In genomic region chr2:98084151-98084868, GRCh38 we compare ENCODE assay signal across 36 cellular contexts. TPM values are rescaled to one million over a fixed set of nuclear protein-coding genes. Genes with fewer than 3 reads are reported as not detected.
DNase-seq lines count a peak whose midpoint lies in the region; ATAC-seq and TF ChIP-seq lines count a peak whose summit lies in the region.
"Had no signal": no experiment of that assay in that cellular context is flagged by ENCODE, and none has a peak within 500 bp of the region (broad histone marks: within the 10 kb centered on the region; RNA-seq: fewer than 3 reads in every experiment).

No MANE protein-coding gene starts in this region.

- H3K27ac ChIP-seq in Peyer's patch (peak overlapping the region in 3 of 4 donors; percentile 68 to 87 (median 76)), WERI-Rb-1 (no peak overlapping the region), prostate gland (no peak overlapping the region)
- H3K27ac ChIP-seq: gastroesophageal sphincter, KMS-11, neural progenitor cell, parathyroid adenoma had no signal

- no peaks in the 10 kb centered on the region for H3K27me3 ChIP-seq in Peyer's patch
- no peaks in the 10 kb centered on the region for H3K27me3 ChIP-seq in WERI-Rb-1 (ENCODE audit: insufficient read depth, low read depth, severe bottlenecking)
- H3K27me3 ChIP-seq in prostate gland (replicated peaks; ENCODE audit: insufficient read depth): no peaks in the 10 kb centered on the region
- H3K27me3 ChIP-seq: gastroesophageal sphincter had no signal

- H3K36me3 ChIP-seq in Peyer's patch: no peaks in the 10 kb centered on the region
- no peaks in the 10 kb centered on the region for H3K36me3 ChIP-seq in WERI-Rb-1
- no peaks in the 10 kb centered on the region for H3K36me3 ChIP-seq in prostate gland
- H3K36me3 ChIP-seq: gastroesophageal sphincter, MG63, neural progenitor cell had no signal

- H3K27me3 Mint-ChIP-seq in natural killer cell (ENCODE audit: low read depth in 2 of 2) (peaks cover 39 to 55% of the 10 kb centered on the region in 2 donors), type B pancreatic cell (peaks cover 52% of the 10 kb centered on the region), nephron progenitor cell (ENCODE audit: low read depth, poor library complexity) (peaks cover 52% of the 10 kb centered on the region)
- peaks cover 32 to 52% of the 10 kb centered on the region in 2 donors for H3K27me3 Mint-ChIP-seq in natural killer cell treated with Interleukin-12 subunit alpha and Interleukin-12 subunit beta and Interleukin-15 and Interleukin-18, amount 100 ng/mL, for 72 hours

- TF ChIP-seq CTCF in natural killer cell (IDR thresholded peaks at IDR 0.05) (no peak), Peyer's patch (IDR thresholded peaks at IDR 0.05) (no peak), type B pancreatic cell (conservative IDR thresholded peaks at IDR 0.05) (no peak), nephron progenitor cell (IDR thresholded peaks at IDR 0.05) (no peak), WERI-Rb-1 (IDR thresholded peaks at IDR 0.05; ENCODE audit: low read depth, low read length) (no peak), prostate gland (IDR thresholded peaks at IDR 0.05) (no peak)

- H3K27ac Mint-ChIP-seq in natural killer cell: no peak overlapping the region
- H3K27ac Mint-ChIP-seq in natural killer cell treated with Interleukin-12 subunit alpha and Interleukin-12 subunit beta and Interleukin-15 and Interleukin-18, amount 100 ng/mL, for 72 hours: no peak overlapping the region
- H3K27ac Mint-ChIP-seq in type B pancreatic cell: peak overlapping the region; percentile 43
- no peak overlapping the region for H3K27ac Mint-ChIP-seq in nephron progenitor cell
- H3K27ac Mint-ChIP-seq: activated naive CD4-positive, alpha-beta T cell treated with anti-CD3 and anti-CD28 coated beads, Interleukin-2, amount 50 U/mL, for 72 hours; CD4-positive, alpha-beta memory T cell; neural progenitor cell; stimulated activated naive CD8-positive, alpha-beta T cell treated with anti-CD3 and anti-CD28 coated beads, Interleukin-15, amount 100 ng/mL, for 72 hours; T-helper 2 cell treated with Interferon-gamma antibody and Interleukin-4, amounts not matched to agents 5 μg/mL and 100 μg/mL, for 36 hours had no signal

- ATAC-seq in natural killer cell (no peak), left lobe of liver (peak; percentile 8)
- ATAC-seq in natural killer cell treated with Interleukin-12 subunit alpha and Interleukin-12 subunit beta and Interleukin-15 and Interleukin-18, amount 100 ng/mL, for 72 hours: no peak
- ATAC-seq: activated naive CD4-positive, alpha-beta T cell treated with anti-CD3 and anti-CD28 coated beads, Interleukin-2, amount 50 U/mL, for 72 hours; gastroesophageal sphincter; sciatic nerve; stimulated activated naive CD8-positive, alpha-beta T cell treated with anti-CD3 and anti-CD28 coated beads, Interleukin-15, amount 100 ng/mL, for 72 hours had no signal

- H3K9me3 ChIP-seq in Peyer's patch (no peaks in the 10 kb centered on the region), WERI-Rb-1 (ENCODE audit: severe bottlenecking) (no peaks in the 10 kb centered on the region), prostate gland (no peaks in the 10 kb centered on the region)
- H3K9me3 ChIP-seq: gastroesophageal sphincter, MG63, SK-N-SH had no signal

- WGBS in prostate gland: 48% methylated on average over 5 of the region's 5 CpGs

- intact Hi-C loops in natural killer cell (cut with micrococcal nuclease) (no loop called here), prostate gland (cut with DNase I) (no loop called here)

- H3K4me3 ChIP-seq in Peyer's patch (no peak overlapping the region), WERI-Rb-1 (ENCODE audit: low read depth, low read length) (no peak overlapping the region), prostate gland (no peak overlapping the region)
- H3K4me3 ChIP-seq: gastroesophageal sphincter, lung, MG63, neural progenitor cell had no signal

- TF ChIP-seq POLR2A in Peyer's patch (IDR thresholded peaks at IDR 0.05): no peak
- no peak for TF ChIP-seq POLR2A in prostate gland (IDR thresholded peaks at IDR 0.05)

- H3K36me3 Mint-ChIP-seq in natural killer cell: no peaks in the 10 kb centered on the region
- H3K36me3 Mint-ChIP-seq in natural killer cell treated with Interleukin-12 subunit alpha and Interleukin-12 subunit beta and Interleukin-15 and Interleukin-18, amount 100 ng/mL, for 72 hours: peaks cover 4% of the 10 kb centered on the region
- no peaks in the 10 kb centered on the region for H3K36me3 Mint-ChIP-seq in type B pancreatic cell
- H3K36me3 Mint-ChIP-seq in nephron progenitor cell (ENCODE audit: low read depth): no peaks in the 10 kb centered on the region
- H3K36me3 Mint-ChIP-seq: CD4-positive, alpha-beta memory T cell; neural progenitor cell had no signal

- H3K4me1 ChIP-seq in Peyer's patch (peaks cover 2 to 14% (median 8%) of the 10 kb centered on the region in 4 donors), prostate gland (replicated peaks) (no peaks in the 10 kb centered on the region)
- H3K4me1 ChIP-seq: neural progenitor cell, parathyroid adenoma had no signal

- H3K9me3 Mint-ChIP-seq in natural killer cell (no peaks in the 10 kb centered on the region), type B pancreatic cell (no peaks in the 10 kb centered on the region), nephron progenitor cell (no peaks in the 10 kb centered on the region)
- no peaks in the 10 kb centered on the region for H3K9me3 Mint-ChIP-seq in natural killer cell treated with Interleukin-12 subunit alpha and Interleukin-12 subunit beta and Interleukin-15 and Interleukin-18, amount 100 ng/mL, for 72 hours
- H3K9me3 Mint-ChIP-seq: neural progenitor cell; T-helper 2 cell treated with Interferon-gamma antibody and Interleukin-4, amounts not matched to agents 5 μg/mL and 100 μg/mL, for 36 hours had no signal

- DNase-seq in natural killer cell (no peak), Peyer's patch (no peak), left lobe of liver (ENCODE audit: low spot score) (no peak), type B pancreatic cell (ENCODE audit: extremely low spot score, unreplicated experiment) (no peak), nephron progenitor cell (no peak), WERI-Rb-1 (no peak), prostate gland (ENCODE audit: low spot score) (no peak)
- no peak for DNase-seq in natural killer cell treated with Interleukin-12 subunit alpha and Interleukin-12 subunit beta and Interleukin-15 and Interleukin-18, amount 100 ng/mL, for 72 hours (ENCODE audit: low spot score)
- DNase-seq: activated CD4-positive, alpha-beta T cell treated with anti-CD3 and anti-CD28 coated beads for 4 hours; activated CD8-positive, alpha-beta memory T cell treated with anti-CD3 and anti-CD28 coated beads for 24 hours; activated T-cell treated with anti-CD3 and anti-CD28 coated beads for 4 hours; CD4-positive, alpha-beta memory T cell; H7; MG63; NCI-H1436 treated with DMSO at 0.1 percent for 48 hours; NCI-H2081 treated with DMSO at 0.1 percent for 48 hours; NCI-H2227 treated with DMSO at 0.1 percent for 48 hours; NCI-H526 treated with DMSO at 0.1 percent for 48 hours; OCI-M1; SK-N-SH; stimulated activated CD4-positive, alpha-beta T cell treated with anti-CD3 and anti-CD28 coated beads, Interleukin-12 subunit alpha, Interleukin-12 subunit beta, amount 100 ng/mL, for 4 hours; stimulated activated CD4-positive, alpha-beta T cell treated with anti-CD3 and anti-CD28 coated beads, Interleukin-2, amount 100 ng/mL, for 48 hours; stimulated activated naive CD8-positive, alpha-beta T cell treated with anti-CD3 and anti-CD28 coated beads, Interleukin-15, amount 100 ng/mL, for 72 hours had no signal

- peaks cover 22% of the 10 kb centered on the region in 2 donors for H3K4me1 Mint-ChIP-seq in natural killer cell
- peaks cover 18 to 23% of the 10 kb centered on the region in 2 donors for H3K4me1 Mint-ChIP-seq in natural killer cell treated with Interleukin-12 subunit alpha and Interleukin-12 subunit beta and Interleukin-15 and Interleukin-18, amount 100 ng/mL, for 72 hours (ENCODE audit: low read depth in 2 of 2)
- H3K4me1 Mint-ChIP-seq in type B pancreatic cell (ENCODE audit: unreplicated experiment): peaks cover 18% of the 10 kb centered on the region
- H3K4me1 Mint-ChIP-seq in nephron progenitor cell: peaks cover 13% of the 10 kb centered on the region

- H3K4me3 Mint-ChIP-seq in natural killer cell: peak overlapping the region; percentile 17
- no peak overlapping the region for H3K4me3 Mint-ChIP-seq in natural killer cell treated with Interleukin-12 subunit alpha and Interleukin-12 subunit beta and Interleukin-15 and Interleukin-18, amount 100 ng/mL, for 72 hours
- H3K4me3 Mint-ChIP-seq in type B pancreatic cell: peak overlapping the region; percentile 59
- H3K4me3 Mint-ChIP-seq in nephron progenitor cell: no peak overlapping the region
- H3K4me3 Mint-ChIP-seq: neural progenitor cell; stimulated activated naive CD8-positive, alpha-beta T cell treated with anti-CD3 and anti-CD28 coated beads, Interleukin-15, amount 100 ng/mL, for 72 hours; T-helper 2 cell treated with Interferon-gamma antibody and Interleukin-4, amounts not matched to agents 5 μg/mL and 100 μg/mL, for 36 hours had no signal

RNA-seq across cellular contexts. Expression of gene VWA3B, which starts 2.7 kb away (rescaled TPM):
- total RNA-seq in natural killer cell: not detected
- total RNA-seq in natural killer cell treated with Interleukin-12 subunit alpha and Interleukin-12 subunit beta and Interleukin-15 and Interleukin-18, amount 100 ng/mL, for 72 hours: not detected
- total RNA-seq in Peyer's patch: under 1 TPM in 1 of 4 donors, not detected in 3; 0.27 TPM
- 0.18 TPM for total RNA-seq in left lobe of liver
- 0.38 and 4.1 TPM in 2 replicates for total RNA-seq in type B pancreatic cell (ENCODE audit: low replicate concordance)
- 1 to 10 TPM in 1 of 2 donors, not detected in 1; 4.0 TPM for total RNA-seq in prostate gland
- total RNA-seq: A673; activated naive CD4-positive, alpha-beta T cell treated with anti-CD3 and anti-CD28 coated beads, Interleukin-2, amount 50 U/mL, for 72 hours; CD4-positive, alpha-beta memory T cell; chondrocyte; Daoy; endothelial cell of umbilical vein; gastroesophageal sphincter; mononuclear cell had no signal

Comparison
In these comparisons a context has a peak if more than half of its experiments do, and no peak if none do; other contexts are left out.
1. H3K4me3 Mint-ChIP-seq: peak in natural killer cell (single experiment) and type B pancreatic cell (single experiment); none in natural killer cell treated with Interleukin-12 subunit alpha and Interleukin-12 subunit beta and Interleukin-15 and Interleukin-18, amount 100 ng/mL, for 72 hours (single experiment) and nephron progenitor cell (single experiment).
2. H3K27ac ChIP-seq: peak in Peyer's patch (3 of 4); none in WERI-Rb-1 (single experiment) and prostate gland (0 of 2).